ENCODE assay signal across 22 cellular contexts in the genomic region with DNA sequence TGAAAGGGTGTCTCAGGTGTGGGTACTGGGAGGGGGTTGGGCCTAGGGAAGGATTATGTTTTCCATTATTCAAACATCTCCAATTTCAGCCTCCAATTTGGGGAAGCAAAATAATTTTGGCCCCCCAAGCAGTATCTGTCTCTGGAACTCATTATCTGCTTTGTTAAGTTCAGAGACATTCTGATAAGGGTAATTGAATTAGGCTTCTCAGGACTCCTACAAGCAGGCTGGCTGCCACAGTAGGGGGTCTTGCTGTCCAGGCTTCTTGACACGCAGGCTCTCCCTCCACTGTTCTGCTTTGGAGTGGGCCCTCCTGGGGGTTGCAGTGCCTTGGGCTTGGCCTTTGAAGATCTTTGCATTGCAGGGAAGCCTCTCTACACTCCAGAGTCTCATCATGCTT.
"Had no signal": no experiment of that assay in that cellular context is flagged by ENCODE, and none has a peak within 500 bp of the region (broad histone marks: within the 10 kb centered on the region; RNA-seq: fewer than 3 reads in every experiment).

No MANE protein-coding gene starts in this region.

- H3K27ac ChIP-seq: cardiac muscle cell, foreskin keratinocyte, left ventricle myocardium inferior had no signal

- H3K9me3 ChIP-seq: left ventricle myocardium inferior had no signal

- H3K4me1 ChIP-seq: left ventricle myocardium inferior had no signal

- H3K27me3 ChIP-seq: cardiac muscle cell had no signal

- H3K36me3 ChIP-seq: cardiac muscle cell, left ventricle myocardium inferior had no signal

- DNase-seq: activated CD4-positive, alpha-beta T cell treated with anti-CD3 and anti-CD28 coated beads for 36 hours; activated CD4-positive, alpha-beta T cell treated with anti-CD3 and anti-CD28 coated beads, Interleukin-2, amount 50 U/mL, for 48 hours; activated effector memory CD4-positive, alpha-beta T cell treated with Interleukin-2 at 50 U/mL for 16 hours; activated naive CD4-positive, alpha-beta T cell treated with anti-CD3 and anti-CD28 coated beads for 36 hours; activated naive CD8-positive, alpha-beta T cell treated with anti-CD3 and anti-CD28 coated beads, Interleukin-2, amount 10 ng/mL, durations not matched to agents 7 days and 5 days; activated T-cell treated with anti-CD3 and anti-CD28 coated beads, Interleukin-2, amount 50 U/mL, for 72 hours; amniotic stem cell; effector CD4-positive, alpha-beta T cell; erythroblast; foreskin keratinocyte; immature natural killer cell; kidney glomerular epithelial cell; left ventricle myocardium inferior; midbrain; natural killer cell; stimulated activated CD4-positive, alpha-beta T cell treated with anti-CD3 and anti-CD28 coated beads, Interleukin-2, amount 100 ng/mL, for 48 hours; stimulated activated CD8-positive, alpha-beta memory T cell treated with anti-CD3 and anti-CD28 coated beads, Interleukin-4, amount 100 ng/mL, for 48 hours; stimulated activated naive B cell treated with anti-CD40 and anti-IgM and Interleukin-4, amounts not matched to agents 10 μg/mL and 1 μg/mL and 100 μg/mL, for 72 hours; T1000; trophoblast cell had no signal

- ATAC-seq: activated CD4-positive, alpha-beta T cell treated with anti-CD3 and anti-CD28 coated beads for 36 hours; activated T-cell treated with anti-CD3 and anti-CD28 coated beads, Interleukin-2, amount 50 U/mL, for 72 hours; foreskin keratinocyte; natural killer cell; stimulated activated naive B cell treated with anti-CD40 and anti-IgM and Interleukin-4, amounts not matched to agents 10 μg/mL and 1 μg/mL and 100 μg/mL, for 72 hours; WTC11 had no signal

- H3K4me3 ChIP-seq: cardiac muscle cell, left ventricle myocardium inferior had no signal
